ENCODE assay signal across 24 cellular contexts in genomic region chr20:61908057-61909026, GRCh38.
"Had no signal": no experiment of that assay in that cellular context is flagged by ENCODE, and none has a peak within 500 bp of the region (broad histone marks: within the 10 kb centered on the region; RNA-seq: fewer than 3 reads in every experiment).

No MANE protein-coding gene starts in this region.

- H3K9ac ChIP-seq: SK-N-SH had no signal

- H3K27me3 Mint-ChIP-seq: activated CD8-positive, alpha-beta T cell treated with anti-CD3 and anti-CD28 coated beads for 36 hours had no signal

- H3K27ac Mint-ChIP-seq: activated CD8-positive, alpha-beta T cell treated with anti-CD3 and anti-CD28 coated beads for 36 hours; activated naive CD4-positive, alpha-beta T cell treated with anti-CD3 and anti-CD28 coated beads, Interleukin-2, amount 10 ng/mL, durations not matched to agents 7 days and 5 days; activated naive CD8-positive, alpha-beta T cell treated with anti-CD3 and anti-CD28 coated beads, Interleukin-2, amount 10 ng/mL, durations not matched to agents 7 days and 5 days; activated T-cell treated with anti-CD3 and anti-CD28 coated beads, Interleukin-2, amount 50 U/mL, for 72 hours; activated T-helper 2 cell treated with anti-CD3 and anti-CD28 coated beads, Interferon-gamma antibody, Interleukin-2, Interleukin-4, amounts not matched to agents 10 μg/mL and 5 μg/mL and 100 μg/mL, durations not matched to agents 14 hours and 24 hours and 36 hours; T-helper 2 cell treated with Interferon-gamma antibody and Interleukin-4, amounts not matched to agents 5 μg/mL and 100 μg/mL, for 36 hours had no signal

- H3K9me3 Mint-ChIP-seq: activated CD8-positive, alpha-beta T cell treated with anti-CD3 and anti-CD28 coated beads for 36 hours; activated naive CD4-positive, alpha-beta T cell treated with anti-CD3 and anti-CD28 coated beads, Interleukin-2, amount 10 ng/mL, durations not matched to agents 7 days and 5 days; activated T-cell treated with anti-CD3 and anti-CD28 coated beads, Interleukin-2, amount 50 U/mL, for 72 hours; activated T-helper 2 cell treated with anti-CD3 and anti-CD28 coated beads, Interferon-gamma antibody, Interleukin-2, Interleukin-4, amounts not matched to agents 10 μg/mL and 5 μg/mL and 100 μg/mL, durations not matched to agents 14 hours and 24 hours and 36 hours; T-helper 2 cell treated with Interferon-gamma antibody and Interleukin-4, amounts not matched to agents 5 μg/mL and 100 μg/mL, for 36 hours had no signal

- ATAC-seq: activated CD4-positive, CD25-positive, alpha-beta regulatory T cell treated with anti-CD3 and anti-CD28 coated beads, Interleukin-2, amount 50 U/mL, for 24 hours; activated CD8-positive, alpha-beta T cell treated with anti-CD3 and anti-CD28 coated beads for 36 hours; activated T-cell treated with anti-CD3 and anti-CD28 coated beads, Interleukin-2, amount 50 U/mL, for 72 hours had no signal

- H3K36me3 Mint-ChIP-seq: activated naive CD4-positive, alpha-beta T cell treated with anti-CD3 and anti-CD28 coated beads, Interleukin-2, amount 10 ng/mL, durations not matched to agents 7 days and 5 days; activated naive CD8-positive, alpha-beta T cell treated with anti-CD3 and anti-CD28 coated beads, Interleukin-2, amount 10 ng/mL, durations not matched to agents 7 days and 5 days had no signal

- H3K9me3 ChIP-seq: SK-N-SH had no signal

- H3K4me1 ChIP-seq: breast epithelium, SJCRH30 had no signal

- H3K4me3 Mint-ChIP-seq: activated CD8-positive, alpha-beta T cell treated with anti-CD3 and anti-CD28 coated beads for 36 hours; activated naive CD4-positive, alpha-beta T cell treated with anti-CD3 and anti-CD28 coated beads, Interleukin-2, amount 10 ng/mL, durations not matched to agents 7 days and 5 days; activated naive CD8-positive, alpha-beta T cell treated with anti-CD3 and anti-CD28 coated beads, Interleukin-2, amount 10 ng/mL, durations not matched to agents 7 days and 5 days; activated T-cell treated with anti-CD3 and anti-CD28 coated beads, Interleukin-2, amount 50 U/mL, for 72 hours; T-helper 2 cell treated with Interferon-gamma antibody and Interleukin-4, amounts not matched to agents 5 μg/mL and 100 μg/mL, for 36 hours had no signal

- H3K4me3 ChIP-seq: breast epithelium, SJCRH30 had no signal

- DNase-seq: activated CD4-positive, alpha-beta T cell treated with anti-CD3 and anti-CD28 coated beads for 4 hours; activated CD8-positive, alpha-beta memory T cell treated with anti-CD3 and anti-CD28 coated beads, Interleukin-2, amount 50 U/mL, for 4 hours; activated CD8-positive, alpha-beta T cell treated with anti-CD3 and anti-CD28 coated beads for 36 hours; activated gamma-delta T cell treated with Interleukin-2 at 50 U/mL for 16 hours; activated naive CD4-positive, alpha-beta T cell treated with anti-CD3 and anti-CD28 coated beads, Interleukin-2, amount 10 ng/mL, durations not matched to agents 7 days and 5 days; activated naive CD8-positive, alpha-beta T cell treated with anti-CD3 and anti-CD28 coated beads, Interleukin-2, amount 10 ng/mL, durations not matched to agents 7 days and 5 days; activated T-cell treated with anti-CD3 and anti-CD28 coated beads, Interleukin-2, amount 50 U/mL, for 72 hours; aorta; Karpas-422; NCI-H1092; NCI-H1417; NCI-H1694 treated with DMSO at 0.1 percent for 48 hours; NCI-H2029 treated with DMSO at 0.1 percent for 48 hours; NCI-H345; NCI-H510A; NCI-H526 treated with DMSO at 0.1 percent for 48 hours; NCI-H82; SJCRH30; SK-N-SH; T-helper 1 cell had no signal

- H3K27ac ChIP-seq: breast epithelium, SJCRH30 had no signal

- H3K36me3 ChIP-seq: breast epithelium, SJCRH30 had no signal

- H3K4me2 ChIP-seq: SK-N-SH had no signal
